22 cellular contexts compared by ENCODE assay signal in the genomic region with DNA sequence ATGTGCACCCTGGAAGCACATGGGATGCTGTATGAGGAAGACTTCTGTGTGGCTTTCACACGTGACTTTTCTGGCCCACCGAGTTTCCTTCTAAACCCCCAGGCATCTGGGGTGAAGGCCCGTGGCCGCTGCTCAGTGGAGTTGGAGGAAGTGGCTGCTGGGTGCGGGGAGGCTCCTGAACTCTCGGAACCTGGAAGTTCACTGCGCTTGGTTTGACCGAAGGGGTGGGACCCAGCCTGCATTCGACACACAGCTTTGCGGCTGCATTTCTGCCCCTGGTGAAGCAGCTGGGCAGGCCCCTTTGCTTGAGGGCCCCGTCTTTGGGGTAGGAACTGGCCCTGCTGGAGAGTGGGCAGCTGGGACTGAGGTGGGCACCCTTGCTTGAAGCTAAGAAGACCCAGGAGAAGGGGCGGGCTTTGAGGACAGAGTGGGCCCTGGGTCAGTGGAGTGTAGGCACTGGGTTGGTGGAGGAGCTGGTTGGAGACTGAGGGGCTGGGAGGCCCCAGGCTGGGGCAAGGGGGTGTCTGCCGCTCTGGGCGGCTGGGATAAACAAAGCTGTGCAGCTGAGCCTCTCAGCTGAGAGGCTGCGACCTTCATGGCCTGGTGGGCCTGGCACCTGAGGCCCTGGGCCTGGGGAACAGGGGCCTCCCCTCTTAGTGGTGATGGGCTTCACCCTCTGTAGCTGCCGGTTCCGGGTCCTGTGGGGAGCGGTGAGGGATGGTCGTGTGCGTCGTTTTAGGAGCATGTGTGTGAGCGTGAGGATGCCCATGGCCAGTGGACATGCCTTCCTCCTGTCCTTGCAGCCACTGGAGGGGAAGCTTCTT.
A peak's percentile ranks its signal among the peaks of the same experiment; 100 is the strongest.
DNase-seq lines count a peak whose midpoint lies in the region; ATAC-seq and TF ChIP-seq lines count a peak whose summit lies in the region.
"Had no signal": no experiment of that assay in that cellular context is flagged by ENCODE, and none has a peak within 500 bp of the region (broad histone marks: within the 10 kb centered on the region; RNA-seq: fewer than 3 reads in every experiment).

No MANE protein-coding gene starts in this region.

- CTCF ChIA-PET in activated B cell treated with CpG ODN at 0.5 μM for 24 hours (lab: Charles Lee) = no interaction called here

- H3K9me3 ChIP-seq in thyroid gland = no peaks in the 10 kb centered on the region
- H3K9me3 ChIP-seq: neutrophil had no signal

- no peak overlapping the region for H3K27ac Mint-ChIP-seq in activated B cell treated with CpG ODN at 0.5 μM for 24 hours
- H3K27ac Mint-ChIP-seq in effector memory CD8-positive, alpha-beta T cell = peak overlapping the region; percentile 57 to 92
- H3K27ac Mint-ChIP-seq in stimulated activated effector memory CD8-positive, alpha-beta T cell treated with anti-CD3 and anti-CD28 coated beads, Interleukin-12 subunit alpha, Interleukin-12 subunit beta, amount 100 ng/mL, for 72 hours = peak overlapping the region; percentile 93
- H3K27ac Mint-ChIP-seq: H9 had no signal

- no peak for TF ChIP-seq CTCF in activated B cell treated with CpG ODN at 0.5 μM for 24 hours (IDR thresholded peaks at IDR 0.05)
- no peak for TF ChIP-seq CTCF in thyroid gland (IDR thresholded peaks at IDR 0.05)

- DNase-seq in activated T-cell treated with anti-CD3 and anti-CD28 coated beads, Interleukin-2, amount 50 U/mL, for 1 hour = peak; percentile 18
- DNase-seq in activated T-cell treated with anti-CD3 and anti-CD28 coated beads for 4 hours = no peak
- DNase-seq in activated B cell treated with CpG ODN at 0.5 μM for 24 hours = peak; percentile 6
- DNase-seq in effector memory CD8-positive, alpha-beta T cell = no peak
- DNase-seq in stimulated activated effector memory CD8-positive, alpha-beta T cell treated with anti-CD3 and anti-CD28 coated beads, Interleukin-12 subunit alpha, Interleukin-12 subunit beta, amount 100 ng/mL, for 72 hours (ENCODE audit: low spot score in 2 of 2) = no peak
- DNase-seq in 8988T = no peak
- DNase-seq in thyroid gland = no peak
- DNase-seq: dermis blood vessel endothelial cell, EL, foreskin melanocyte, H9, left cardiac atrium, midbrain, NCI-H1436 treated with DMSO at 0.1 percent for 48 hours, NCI-H226 had no signal

- no peak overlapping the region for H3K4me3 ChIP-seq in thyroid gland (replicated peaks in 1 of 3)
- H3K4me3 ChIP-seq: Peyer's patch, SK-N-MC had no signal

- peaks cover 16% of the 10 kb centered on the region for H3K4me1 Mint-ChIP-seq in activated B cell treated with CpG ODN at 0.5 μM for 24 hours
- peaks cover 29% of the 10 kb centered on the region in 2 donors for H3K4me1 Mint-ChIP-seq in effector memory CD8-positive, alpha-beta T cell (ENCODE audit: low read depth in 2 of 2)
- peaks cover 45% of the 10 kb centered on the region for H3K4me1 Mint-ChIP-seq in stimulated activated effector memory CD8-positive, alpha-beta T cell treated with anti-CD3 and anti-CD28 coated beads, Interleukin-12 subunit alpha, Interleukin-12 subunit beta, amount 100 ng/mL, for 72 hours

- no peak for ATAC-seq in activated B cell treated with CpG ODN at 0.5 μM for 24 hours (ENCODE audit: low read depth)
- no peak for ATAC-seq in effector memory CD8-positive, alpha-beta T cell (replicated peaks)
- no peak for ATAC-seq in stimulated activated effector memory CD8-positive, alpha-beta T cell treated with anti-CD3 and anti-CD28 coated beads, Interleukin-12 subunit alpha, Interleukin-12 subunit beta, amount 100 ng/mL, for 72 hours
- ATAC-seq in GM21723 (IDR thresholded peaks at IDR 0.05; ENCODE audit: unreplicated experiment) = no peak
- ATAC-seq: left cardiac atrium had no signal

- H3K36me3 Mint-ChIP-seq in activated B cell treated with CpG ODN at 0.5 μM for 24 hours (ENCODE audit: low read depth) = peaks cover 47% of the 10 kb centered on the region
- H3K36me3 Mint-ChIP-seq in effector memory CD8-positive, alpha-beta T cell (ENCODE audit: insufficient read depth) = peaks cover 27% of the 10 kb centered on the region
- peaks cover 24% of the 10 kb centered on the region for H3K36me3 Mint-ChIP-seq in stimulated activated effector memory CD8-positive, alpha-beta T cell treated with anti-CD3 and anti-CD28 coated beads, Interleukin-12 subunit alpha, Interleukin-12 subunit beta, amount 100 ng/mL, for 72 hours

- no peak overlapping the region for H3K27ac ChIP-seq in thyroid gland
- H3K27ac ChIP-seq: epithelial cell of prostate, neutrophil, Peyer's patch, SK-N-MC had no signal

- H3K27me3 ChIP-seq in thyroid gland = no peaks in the 10 kb centered on the region
- H3K27me3 ChIP-seq: neutrophil, Peyer's patch had no signal

- H3K27me3 Mint-ChIP-seq in activated B cell treated with CpG ODN at 0.5 μM for 24 hours = no peaks in the 10 kb centered on the region
- H3K27me3 Mint-ChIP-seq in effector memory CD8-positive, alpha-beta T cell = no peaks in the 10 kb centered on the region
- H3K27me3 Mint-ChIP-seq: activated naive CD4-positive, alpha-beta T cell treated with anti-CD3 and anti-CD28 coated beads, Interleukin-2, amount 50 U/mL, for 24 hours; brain had no signal

- POLR2A ChIA-PET in activated B cell treated with CpG ODN at 0.5 μM for 24 hours (lab: Charles Lee) = no interaction called here

- intact Hi-C loops in activated B cell treated with CpG ODN at 0.5 μM for 24 hours (cut with micrococcal nuclease) (no loop called here), thyroid gland (cut with DNase I) (no loop called here)

- peaks cover 3% of the 10 kb centered on the region for H3K9me3 Mint-ChIP-seq in activated B cell treated with CpG ODN at 0.5 μM for 24 hours
- H3K9me3 Mint-ChIP-seq in effector memory CD8-positive, alpha-beta T cell = peaks cover 6 to 12% of the 10 kb centered on the region in 2 donors
- peaks cover 8% of the 10 kb centered on the region for H3K9me3 Mint-ChIP-seq in stimulated activated effector memory CD8-positive, alpha-beta T cell treated with anti-CD3 and anti-CD28 coated beads, Interleukin-12 subunit alpha, Interleukin-12 subunit beta, amount 100 ng/mL, for 72 hours
- H3K9me3 Mint-ChIP-seq: activated naive CD4-positive, alpha-beta T cell treated with anti-CD3 and anti-CD28 coated beads, Interleukin-2, amount 50 U/mL, for 24 hours had no signal

- no peak overlapping the region for H3K4me3 Mint-ChIP-seq in activated B cell treated with CpG ODN at 0.5 μM for 24 hours
- peak overlapping the region; percentile 15 to 62 for H3K4me3 Mint-ChIP-seq in effector memory CD8-positive, alpha-beta T cell
- H3K4me3 Mint-ChIP-seq in stimulated activated effector memory CD8-positive, alpha-beta T cell treated with anti-CD3 and anti-CD28 coated beads, Interleukin-12 subunit alpha, Interleukin-12 subunit beta, amount 100 ng/mL, for 72 hours = peak overlapping the region; percentile 18
- H3K4me3 Mint-ChIP-seq: activated naive CD4-positive, alpha-beta T cell treated with anti-CD3 and anti-CD28 coated beads, Interleukin-2, amount 50 U/mL, for 24 hours; brain; H9 had no signal

- H3K4me1 ChIP-seq in thyroid gland = no peaks in the 10 kb centered on the region

- TF ChIP-seq POLR2A in thyroid gland (IDR thresholded peaks at IDR 0.05) = no peak

- WGBS in thyroid gland, 2 donors = 97% methylated on average over 18 to 22 of the region's 22 CpGs

- H3K36me3 ChIP-seq in thyroid gland = no peaks in the 10 kb centered on the region

Comparison
In these comparisons a context has a peak if more than half of its experiments do, and no peak if none do; other contexts are left out.
1. DNase-seq: peak in activated T-cell treated with anti-CD3 and anti-CD28 coated beads, Interleukin-2, amount 50 U/mL, for 1 hour (single experiment) and activated B cell treated with CpG ODN at 0.5 μM for 24 hours (single experiment); none in activated T-cell treated with anti-CD3 and anti-CD28 coated beads for 4 hours (single experiment), effector memory CD8-positive, alpha-beta T cell (0 of 3), stimulated activated effector memory CD8-positive, alpha-beta T cell treated with anti-CD3 and anti-CD28 coated beads, Interleukin-12 subunit alpha, Interleukin-12 subunit beta, amount 100 ng/mL, for 72 hours (0 of 2), 8988T (single experiment) and thyroid gland (0 of 2).